In genomic region chr17:4375039-4375748, GRCh38 we compare ENCODE assay signal across 1 cellular context.
TF ChIP-seq lines count a peak whose summit lies in the region.

No MANE protein-coding gene starts in this region.

TF ChIP-seq in GM12878, 131 proteins besides CTCF, POLR2A, EP300 and RAD21 (continued from another document):
- TF ChIP-seq NKRF (conservative IDR thresholded peaks at IDR 0.05) (0 out of 2 replicates have a peak, but pooled peaks have one; percentile 14), JUND (IDR thresholded peaks at IDR 0.05; ENCODE audit: low read depth, low read length) (peak; percentile 51; the same call in 1 of the 2 replicates), STAT1 (conservative IDR thresholded peaks at IDR 0.05) (peak; percentile 69; the same call in 1 of the 2 replicates), CEBPB (IDR thresholded peaks at IDR 0.05; ENCODE audit: borderline replicate concordance in 1 of 2, low read depth in 2 of 2, low read length in 2 of 2) (peak in 1 of 2 experiments; percentile 99; a peak in 2 of 4 replicates), SP1 (IDR thresholded peaks at IDR 0.05; ENCODE audit: low read depth, low read length) (peak; percentile 85), ZSCAN29 (IDR thresholded peaks at IDR 0.05) (no peak), ZNF207 (IDR thresholded peaks at IDR 0.05; ENCODE audit: borderline replicate concordance) (no peak), MYB (IDR thresholded peaks at IDR 0.05; ENCODE audit: borderline replicate concordance, low read depth, low read length) (peak; percentile 81; the same call in 1 of the 2 replicates), TAF1 (IDR thresholded peaks at IDR 0.05; ENCODE audit: borderline replicate concordance, low read depth, low read length) (peak; percentile 59), DPF2 (IDR thresholded peaks at IDR 0.05) (peak; percentile 98), MTA3 (IDR thresholded peaks at IDR 0.05; ENCODE audit: borderline replicate concordance, low read length) (peak; percentile 99), POLR2AphosphoS5 (IDR thresholded peaks at IDR 0.05; ENCODE audit: low read length) (no peak; the same call in 1 of the 2 replicates), CHD1 (IDR thresholded peaks at IDR 0.05; ENCODE audit: low read depth, low read length) (no peak), RELA (IDR thresholded peaks at IDR 0.05; ENCODE audit: borderline replicate concordance, partially characterized antibody) (peak; percentile 44), LARP7 (IDR thresholded peaks at IDR 0.05) (no peak), BACH1 (IDR thresholded peaks at IDR 0.05; ENCODE audit: borderline replicate concordance) (peak; percentile 82; the same call in 1 of the 2 replicates), TCF12 (IDR thresholded peaks at IDR 0.05; ENCODE audit: low read depth, low read length) (peak; percentile 97), MLLT1 (IDR thresholded peaks at IDR 0.05) (peak; percentile 99), ZNF217 (IDR thresholded peaks at IDR 0.05) (peak; percentile 79), NR2C2 (IDR thresholded peaks at IDR 0.05; ENCODE audit: borderline replicate concordance, control insufficient read depth, insufficient read length, low read depth) (no peak), BMI1 (IDR thresholded peaks at IDR 0.05; ENCODE audit: borderline replicate concordance) (peak; percentile 83)
